In the genomic region with DNA sequence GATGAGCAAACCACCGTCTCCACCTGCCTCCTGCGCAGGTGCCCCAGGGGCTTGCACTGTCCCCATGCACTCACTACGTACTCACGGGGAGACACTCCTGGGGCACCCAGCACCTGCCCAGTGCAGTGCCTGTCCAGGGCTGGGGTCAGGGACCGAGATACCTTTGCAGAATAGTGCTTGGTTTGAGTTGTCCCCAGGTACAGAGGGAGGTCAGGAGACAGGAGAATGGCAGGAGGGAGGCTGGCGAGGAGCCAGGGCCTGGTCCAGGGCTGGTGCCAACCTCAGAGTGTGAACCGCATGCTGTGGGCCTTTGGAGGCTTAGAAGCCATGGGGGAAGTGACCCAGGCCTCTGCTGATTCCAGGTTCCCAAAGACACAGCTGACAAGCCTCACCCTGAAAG, we compare ENCODE assay signal across 23 cellular contexts.
A peak's percentile ranks its signal among the peaks of the same experiment; 100 is the strongest.
DNase-seq lines count a peak whose midpoint lies in the region; ATAC-seq and TF ChIP-seq lines count a peak whose summit lies in the region.
"Had no signal": no experiment of that assay in that cellular context is flagged by ENCODE, and none has a peak within 500 bp of the region (broad histone marks: within the 10 kb centered on the region; RNA-seq: fewer than 3 reads in every experiment).

No MANE protein-coding gene starts in this region.

- H3K4me1 Mint-ChIP-seq in activated CD8-positive, alpha-beta memory T cell treated with anti-CD3 and anti-CD28 coated beads, Interleukin-2, amount 10 ng/mL, durations not matched to agents 7 days and 5 days: no peaks in the 10 kb centered on the region
- no peaks in the 10 kb centered on the region for H3K4me1 Mint-ChIP-seq in natural killer cell treated with Interleukin-12 subunit alpha and Interleukin-12 subunit beta and Interleukin-15 and Interleukin-18, amount 100 ng/mL, for 72 hours (ENCODE audit: low read depth in 2 of 2)
- H3K4me1 Mint-ChIP-seq in naive thymus-derived CD4-positive, alpha-beta T cell: peaks cover 0 to 5% (median 0%) of the 10 kb centered on the region in 7 donors

- no peak for ATAC-seq in activated CD8-positive, alpha-beta memory T cell treated with anti-CD3 and anti-CD28 coated beads, Interleukin-2, amount 10 ng/mL, durations not matched to agents 7 days and 5 days
- no peak for ATAC-seq in natural killer cell treated with Interleukin-12 subunit alpha and Interleukin-12 subunit beta and Interleukin-15 and Interleukin-18, amount 100 ng/mL, for 72 hours
- no peak for ATAC-seq in naive thymus-derived CD4-positive, alpha-beta T cell
- ATAC-seq: GM23338, Panc1 had no signal

- H3K36me3 ChIP-seq in H7 (replicated peaks; ENCODE audit: control insufficient read depth, insufficient read depth, low read length): no peaks in the 10 kb centered on the region
- H3K36me3 ChIP-seq in vagina: no peaks in the 10 kb centered on the region
- H3K36me3 ChIP-seq in naive thymus-derived CD4-positive, alpha-beta T cell (ENCODE audit: control insufficient read depth in 2 of 3, insufficient read depth in 3 of 3, low read length in 3 of 3): no peaks in the 10 kb centered on the region
- H3K36me3 ChIP-seq: HAP-1, MG63 had no signal

- H3K27me3 ChIP-seq in H7 (ENCODE audit: control insufficient read depth, insufficient read depth, low read length) (no peaks in the 10 kb centered on the region), vagina (no peaks in the 10 kb centered on the region)
- no peaks in the 10 kb centered on the region for H3K27me3 ChIP-seq in naive thymus-derived CD4-positive, alpha-beta T cell (ENCODE audit: control insufficient read depth in 2 of 2, insufficient read depth in 2 of 2, low read length in 2 of 2)
- H3K27me3 ChIP-seq: MG63 had no signal

- no peaks in the 10 kb centered on the region for H3K9me3 Mint-ChIP-seq in activated CD8-positive, alpha-beta memory T cell treated with anti-CD3 and anti-CD28 coated beads, Interleukin-2, amount 10 ng/mL, durations not matched to agents 7 days and 5 days (ENCODE audit: low read depth)
- no peaks in the 10 kb centered on the region for H3K9me3 Mint-ChIP-seq in natural killer cell treated with Interleukin-12 subunit alpha and Interleukin-12 subunit beta and Interleukin-15 and Interleukin-18, amount 100 ng/mL, for 72 hours
- peaks cover 0 to 2% (median 0%) of the 10 kb centered on the region in 11 donors for H3K9me3 Mint-ChIP-seq in naive thymus-derived CD4-positive, alpha-beta T cell
- H3K9me3 Mint-ChIP-seq: CD4-positive, alpha-beta T cell; GM23338 had no signal

- TF ChIP-seq CTCF in vagina (IDR thresholded peaks at IDR 0.05): no peak

- H3K9me3 ChIP-seq in vagina: no peaks in the 10 kb centered on the region
- H3K9me3 ChIP-seq in naive thymus-derived CD4-positive, alpha-beta T cell (ENCODE audit: control insufficient read depth in 2 of 3, low read length in 3 of 3): no peaks in the 10 kb centered on the region
- H3K9me3 ChIP-seq: HAP-1, MG63 had no signal

- intact Hi-C loops in vagina (cut with DNase I): no loop called here
- intact Hi-C loops in naive thymus-derived CD4-positive, alpha-beta T cell (cut with micrococcal nuclease): loop anchor here in 1 of 2 donors (5.0 kb wide), 1 partner anchor 989 kb away; no protein-coding TSS in a partner anchor

- H3K4me1 ChIP-seq in vagina: no peaks in the 10 kb centered on the region
- H3K4me1 ChIP-seq in naive thymus-derived CD4-positive, alpha-beta T cell (ENCODE audit: control insufficient read depth in 2 of 2, insufficient read depth in 2 of 2, low read length in 2 of 2): no peaks in the 10 kb centered on the region
- H3K4me1 ChIP-seq: HAP-1 had no signal

- CTCF ChIA-PET in activated CD8-positive, alpha-beta memory T cell treated with anti-CD3 and anti-CD28 coated beads, Interleukin-2, amount 10 ng/mL, durations not matched to agents 7 days and 5 days (lab: Charles Lee): interaction anchor here (1.0 to 1.3 kb wide), 2 partner anchors 512 to 513 kb away, joined by 3 read pairs; no protein-coding TSS in a partner anchor
- CTCF ChIA-PET in naive thymus-derived CD4-positive, alpha-beta T cell (lab: Charles Lee): interaction anchor here (0.7 kb wide), 1 partner anchor 11 kb away, joined by 3 read pairs; no protein-coding TSS in a partner anchor

- H3K4me3 ChIP-seq in H7 (ENCODE audit: insufficient read depth, low read depth, low read length) (no peak overlapping the region), vagina (no peak overlapping the region)
- no peak overlapping the region for H3K4me3 ChIP-seq in naive thymus-derived CD4-positive, alpha-beta T cell (ENCODE audit: low read length)
- H3K4me3 ChIP-seq: GM23338, HAP-1, MG63 had no signal

- peak; percentile 47 for DNase-seq in activated CD8-positive, alpha-beta memory T cell treated with anti-CD3 and anti-CD28 coated beads for 24 hours
- DNase-seq in activated CD8-positive, alpha-beta memory T cell treated with anti-CD3 and anti-CD28 coated beads, Interleukin-2, amount 10 ng/mL, durations not matched to agents 7 days and 5 days: no peak
- DNase-seq in H7 (peak; percentile 12), mesenteric fat pad (ENCODE audit: low spot score) (peak; percentile 81), vagina (ENCODE audit: extremely low spot score in 2 of 2) (peak; percentile 7 to 72), ecto neural progenitor cell (ENCODE audit: low spot score) (no peak)
- DNase-seq in natural killer cell treated with Interleukin-12 subunit alpha and Interleukin-12 subunit beta and Interleukin-15 and Interleukin-18, amount 100 ng/mL, for 72 hours (ENCODE audit: low spot score): no peak
- DNase-seq in naive thymus-derived CD4-positive, alpha-beta T cell: no peak
- DNase-seq: 8988T; ACHN; CD4-positive, alpha-beta T cell; IMR-90; KG1; MG63; NCI-H1105 treated with DMSO at 0.1 percent for 48 hours; NCI-H2029; NCI-H446 treated with DMSO at 0.1 percent for 48 hours; NCI-H82; SHP77 treated with DMSO at 0.1 percent for 48 hours had no signal

- H3K27ac Mint-ChIP-seq in activated CD8-positive, alpha-beta memory T cell treated with anti-CD3 and anti-CD28 coated beads, Interleukin-2, amount 10 ng/mL, durations not matched to agents 7 days and 5 days: no peak overlapping the region
- H3K27ac Mint-ChIP-seq in natural killer cell treated with Interleukin-12 subunit alpha and Interleukin-12 subunit beta and Interleukin-15 and Interleukin-18, amount 100 ng/mL, for 72 hours: no peak overlapping the region
- H3K27ac Mint-ChIP-seq in naive thymus-derived CD4-positive, alpha-beta T cell: no peak overlapping the region
- H3K27ac Mint-ChIP-seq: CD4-positive, alpha-beta T cell; GM23338 had no signal

- H3K27ac ChIP-seq in vagina: no peak overlapping the region
- H3K27ac ChIP-seq in naive thymus-derived CD4-positive, alpha-beta T cell (ENCODE audit: low read depth, low read length): no peak overlapping the region
- H3K27ac ChIP-seq: RWPE1 had no signal

- H3K27me3 Mint-ChIP-seq in activated CD8-positive, alpha-beta memory T cell treated with anti-CD3 and anti-CD28 coated beads, Interleukin-2, amount 10 ng/mL, durations not matched to agents 7 days and 5 days: peaks cover under 1% of the 10 kb centered on the region
- H3K27me3 Mint-ChIP-seq in natural killer cell treated with Interleukin-12 subunit alpha and Interleukin-12 subunit beta and Interleukin-15 and Interleukin-18, amount 100 ng/mL, for 72 hours: peaks cover 12 to 19% of the 10 kb centered on the region in 2 donors
- H3K27me3 Mint-ChIP-seq in naive thymus-derived CD4-positive, alpha-beta T cell: peaks cover under 1 to 24% (median 23%) of the 10 kb centered on the region in 5 donors

- H3K36me3 Mint-ChIP-seq in activated CD8-positive, alpha-beta memory T cell treated with anti-CD3 and anti-CD28 coated beads, Interleukin-2, amount 10 ng/mL, durations not matched to agents 7 days and 5 days: no peaks in the 10 kb centered on the region
- H3K36me3 Mint-ChIP-seq in natural killer cell treated with Interleukin-12 subunit alpha and Interleukin-12 subunit beta and Interleukin-15 and Interleukin-18, amount 100 ng/mL, for 72 hours: no peaks in the 10 kb centered on the region
- no peaks in the 10 kb centered on the region for H3K36me3 Mint-ChIP-seq in naive thymus-derived CD4-positive, alpha-beta T cell

- TF ChIP-seq POLR2A in vagina (IDR thresholded peaks at IDR 0.05): no peak

- POLR2A ChIA-PET in naive thymus-derived CD4-positive, alpha-beta T cell (lab: Charles Lee): no interaction called here

- H3K4me3 Mint-ChIP-seq in activated CD8-positive, alpha-beta memory T cell treated with anti-CD3 and anti-CD28 coated beads, Interleukin-2, amount 10 ng/mL, durations not matched to agents 7 days and 5 days: no peak overlapping the region
- no peak overlapping the region for H3K4me3 Mint-ChIP-seq in natural killer cell treated with Interleukin-12 subunit alpha and Interleukin-12 subunit beta and Interleukin-15 and Interleukin-18, amount 100 ng/mL, for 72 hours
- H3K4me3 Mint-ChIP-seq in naive thymus-derived CD4-positive, alpha-beta T cell: no peak overlapping the region
- H3K4me3 Mint-ChIP-seq: CD4-positive, alpha-beta T cell; GM23338 had no signal

Comparison
In these comparisons a context has a peak if more than half of its experiments do, and no peak if none do; other contexts are left out.
1. DNase-seq: peak in activated CD8-positive, alpha-beta memory T cell treated with anti-CD3 and anti-CD28 coated beads for 24 hours (single experiment), H7 (single experiment), mesenteric fat pad (single experiment) and vagina (2 of 2); none in activated CD8-positive, alpha-beta memory T cell treated with anti-CD3 and anti-CD28 coated beads, Interleukin-2, amount 10 ng/mL, durations not matched to agents 7 days and 5 days (single experiment), natural killer cell treated with Interleukin-12 subunit alpha and Interleukin-12 subunit beta and Interleukin-15 and Interleukin-18, amount 100 ng/mL, for 72 hours (single experiment), ecto neural progenitor cell (single experiment) and naive thymus-derived CD4-positive, alpha-beta T cell (0 of 9).